Comparison of ENCODE assay signal across 1 cellular context in genomic region chr19:16091546-16092475, GRCh38.
A peak's percentile ranks its signal among the peaks of the same experiment; 100 is the strongest.
TF ChIP-seq lines count a peak whose summit lies in the region.

No MANE protein-coding gene starts in this region.

TF ChIP-seq in K562, 482 proteins besides CTCF, POLR2A, EP300 and RAD21 (continues in another document):
- TF ChIP-seq ZNF586 (CRISPR knock-in tag; conservative IDR thresholded peaks at IDR 0.05) = no peak
- TF ChIP-seq ETS1 (conservative IDR thresholded peaks at IDR 0.05; ENCODE audit: control insufficient read depth, low read depth, low read length) = no peak
- peak in 1 of 2 experiments; percentile 51; a peak in 2 of 4 replicates for TF ChIP-seq TRIM24 (IDR thresholded peaks at IDR 0.05)
- TF ChIP-seq, protein P1, sequence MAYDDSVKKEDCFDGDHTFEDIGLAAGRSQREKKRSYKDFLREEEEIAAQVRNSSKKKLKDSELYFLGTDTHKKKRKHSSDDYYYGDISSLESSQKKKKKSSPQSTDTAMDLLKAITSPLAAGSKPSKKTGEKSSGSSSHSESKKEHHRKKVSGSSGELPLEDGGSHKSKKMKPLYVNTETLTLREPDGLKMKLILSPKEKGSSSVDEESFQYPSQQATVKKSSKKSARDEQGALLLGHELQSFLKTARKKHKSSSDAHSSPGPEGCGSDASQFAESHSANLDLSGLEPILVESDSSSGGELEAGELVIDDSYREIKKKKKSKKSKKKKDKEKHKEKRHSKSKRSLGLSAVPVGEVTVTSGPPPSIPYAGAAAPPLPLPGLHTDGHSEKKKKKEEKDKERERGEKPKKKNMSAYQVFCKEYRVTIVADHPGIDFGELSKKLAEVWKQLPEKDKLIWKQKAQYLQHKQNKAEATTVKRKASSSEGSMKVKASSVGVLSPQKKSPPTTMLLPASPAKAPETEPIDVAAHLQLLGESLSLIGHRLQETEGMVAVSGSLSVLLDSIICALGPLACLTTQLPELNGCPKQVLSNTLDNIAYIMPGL (CRISPR knock-in tag; IDR thresholded peaks at IDR 0.05) = no peak
- TF ChIP-seq, protein P2, sequence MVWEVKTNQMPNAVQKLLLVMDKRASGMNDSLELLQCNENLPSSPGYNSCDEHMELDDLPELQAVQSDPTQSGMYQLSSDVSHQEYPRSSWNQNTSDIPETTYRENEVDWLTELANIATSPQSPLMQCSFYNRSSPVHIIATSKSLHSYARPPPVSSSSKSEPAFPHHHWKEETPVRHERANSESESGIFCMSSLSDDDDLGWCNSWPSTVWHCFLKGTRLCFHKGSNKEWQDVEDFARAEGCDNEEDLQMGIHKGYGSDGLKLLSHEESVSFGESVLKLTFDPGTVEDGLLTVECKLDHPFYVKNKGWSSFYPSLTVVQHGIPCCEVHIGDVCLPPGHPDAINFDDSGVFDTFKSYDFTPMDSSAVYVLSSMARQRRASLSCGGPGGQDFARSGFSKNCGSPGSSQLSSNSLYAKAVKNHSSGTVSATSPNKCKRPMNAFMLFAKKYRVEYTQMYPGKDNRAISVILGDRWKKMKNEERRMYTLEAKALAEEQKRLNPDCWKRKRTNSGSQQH (CRISPR knock-in tag; IDR thresholded peaks at IDR 0.05) = no peak
- TF ChIP-seq SMARCA5 (IDR thresholded peaks at IDR 0.05) = no peak
- TF ChIP-seq, protein P3, sequence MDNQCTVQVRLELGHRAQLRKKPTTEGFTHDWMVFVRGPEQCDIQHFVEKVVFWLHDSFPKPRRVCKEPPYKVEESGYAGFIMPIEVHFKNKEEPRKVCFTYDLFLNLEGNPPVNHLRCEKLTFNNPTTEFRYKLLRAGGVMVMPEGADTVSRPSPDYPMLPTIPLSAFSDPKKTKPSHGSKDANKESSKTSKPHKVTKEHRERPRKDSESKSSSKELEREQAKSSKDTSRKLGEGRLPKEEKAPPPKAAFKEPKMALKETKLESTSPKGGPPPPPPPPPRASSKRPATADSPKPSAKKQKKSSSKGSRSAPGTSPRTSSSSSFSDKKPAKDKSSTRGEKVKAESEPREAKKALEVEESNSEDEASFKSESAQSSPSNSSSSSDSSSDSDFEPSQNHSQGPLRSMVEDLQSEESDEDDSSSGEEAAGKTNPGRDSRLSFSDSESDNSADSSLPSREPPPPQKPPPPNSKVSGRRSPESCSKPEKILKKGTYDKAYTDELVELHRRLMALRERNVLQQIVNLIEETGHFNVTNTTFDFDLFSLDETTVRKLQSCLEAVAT (IDR thresholded peaks at IDR 0.05) = no peak
- TF ChIP-seq ZNF431 (CRISPR knock-in tag; IDR thresholded peaks at IDR 0.05) = no peak
- no peak for TF ChIP-seq NR1H2 (CRISPR knock-in tag; IDR thresholded peaks at IDR 0.05)
- no peak for TF ChIP-seq CBX1 (IDR thresholded peaks at IDR 0.05; ENCODE audit: low read depth)
- no peak for TF ChIP-seq KAT8 (IDR thresholded peaks at IDR 0.05; ENCODE audit: low read depth)
- TF ChIP-seq NFXL1 (CRISPR knock-in tag; IDR thresholded peaks at IDR 0.05) = no peak
- no peak for TF ChIP-seq TOE1 (IDR thresholded peaks at IDR 0.05; ENCODE audit: borderline replicate concordance)
- TF ChIP-seq TOE1 (CRISPR knock-in tag; IDR thresholded peaks at IDR 0.05; ENCODE audit: borderline replicate concordance, low read depth) = no peak
- TF ChIP-seq ZFX (CRISPR knock-in tag; IDR thresholded peaks at IDR 0.05) = no peak
- no peak for TF ChIP-seq DDX20 (tag; IDR thresholded peaks at IDR 0.05; ENCODE audit: low read depth)
- no peak for TF ChIP-seq MCM7 (IDR thresholded peaks at IDR 0.05)
- peak; percentile 92 for TF ChIP-seq PRDM10 (IDR thresholded peaks at IDR 0.05; ENCODE audit: partially characterized antibody)
- TF ChIP-seq ZNF512 (tag; IDR thresholded peaks at IDR 0.05) = no peak
- no peak for TF ChIP-seq FOXP4 (CRISPR knock-in tag; IDR thresholded peaks at IDR 0.05; ENCODE audit: borderline replicate concordance)
- TF ChIP-seq THRA (IDR thresholded peaks at IDR 0.05) = no peak
- TF ChIP-seq XRCC5 (IDR thresholded peaks at IDR 0.05; ENCODE audit: low read depth, low read length) = no peak
- TF ChIP-seq YBX1 (IDR thresholded peaks at IDR 0.05) = no peak
- TF ChIP-seq ZFP36 (IDR thresholded peaks at IDR 0.05; ENCODE audit: low read depth, low read length, partially characterized antibody) = no peak
- TF ChIP-seq, protein P4, sequence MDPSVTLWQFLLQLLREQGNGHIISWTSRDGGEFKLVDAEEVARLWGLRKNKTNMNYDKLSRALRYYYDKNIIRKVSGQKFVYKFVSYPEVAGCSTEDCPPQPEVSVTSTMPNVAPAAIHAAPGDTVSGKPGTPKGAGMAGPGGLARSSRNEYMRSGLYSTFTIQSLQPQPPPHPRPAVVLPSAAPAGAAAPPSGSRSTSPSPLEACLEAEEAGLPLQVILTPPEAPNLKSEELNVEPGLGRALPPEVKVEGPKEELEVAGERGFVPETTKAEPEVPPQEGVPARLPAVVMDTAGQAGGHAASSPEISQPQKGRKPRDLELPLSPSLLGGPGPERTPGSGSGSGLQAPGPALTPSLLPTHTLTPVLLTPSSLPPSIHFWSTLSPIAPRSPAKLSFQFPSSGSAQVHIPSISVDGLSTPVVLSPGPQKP (CRISPR knock-in tag; IDR thresholded peaks at IDR 0.05) = no peak
- no peak for TF ChIP-seq ETV1 (tag; conservative IDR thresholded peaks at IDR 0.05; ENCODE audit: low read depth)
- TF ChIP-seq IFI16 (CRISPR knock-in tag; IDR thresholded peaks at IDR 0.05) = no peak
- no peak for TF ChIP-seq GTF2E2 (tag; IDR thresholded peaks at IDR 0.05)
- no peak for TF ChIP-seq ZNF24 (IDR thresholded peaks at IDR 0.05)
- TF ChIP-seq DACH1 (IDR thresholded peaks at IDR 0.05; ENCODE audit: partially characterized antibody) = no peak
- TF ChIP-seq MYNN (IDR thresholded peaks at IDR 0.05) = no peak
- no peak for TF ChIP-seq MYNN (CRISPR knock-in tag; IDR thresholded peaks at IDR 0.05)
- peak; percentile 67 for TF ChIP-seq ZNF384 (IDR thresholded peaks at IDR 0.05; ENCODE audit: low read depth, low read length)
- no peak for TF ChIP-seq SFPQ (IDR thresholded peaks at IDR 0.05; ENCODE audit: low read depth, low read length)
- TF ChIP-seq, protein P5, sequence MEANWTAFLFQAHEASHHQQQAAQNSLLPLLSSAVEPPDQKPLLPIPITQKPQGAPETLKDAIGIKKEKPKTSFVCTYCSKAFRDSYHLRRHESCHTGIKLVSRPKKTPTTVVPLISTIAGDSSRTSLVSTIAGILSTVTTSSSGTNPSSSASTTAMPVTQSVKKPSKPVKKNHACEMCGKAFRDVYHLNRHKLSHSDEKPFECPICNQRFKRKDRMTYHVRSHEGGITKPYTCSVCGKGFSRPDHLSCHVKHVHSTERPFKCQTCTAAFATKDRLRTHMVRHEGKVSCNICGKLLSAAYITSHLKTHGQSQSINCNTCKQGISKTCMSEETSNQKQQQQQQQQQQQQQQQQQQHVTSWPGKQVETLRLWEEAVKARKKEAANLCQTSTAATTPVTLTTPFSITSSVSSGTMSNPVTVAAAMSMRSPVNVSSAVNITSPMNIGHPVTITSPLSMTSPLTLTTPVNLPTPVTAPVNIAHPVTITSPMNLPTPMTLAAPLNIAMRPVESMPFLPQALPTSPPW (CRISPR knock-in tag; IDR thresholded peaks at IDR 0.05) = no peak
- no peak for TF ChIP-seq ZNF76 (CRISPR knock-in tag; IDR thresholded peaks at IDR 0.05; ENCODE audit: borderline replicate concordance)
- no peak for TF ChIP-seq CCAR2 (IDR thresholded peaks at IDR 0.05; ENCODE audit: low read depth, low read length)
